20 cellular contexts compared by ENCODE assay signal in the genomic region with DNA sequence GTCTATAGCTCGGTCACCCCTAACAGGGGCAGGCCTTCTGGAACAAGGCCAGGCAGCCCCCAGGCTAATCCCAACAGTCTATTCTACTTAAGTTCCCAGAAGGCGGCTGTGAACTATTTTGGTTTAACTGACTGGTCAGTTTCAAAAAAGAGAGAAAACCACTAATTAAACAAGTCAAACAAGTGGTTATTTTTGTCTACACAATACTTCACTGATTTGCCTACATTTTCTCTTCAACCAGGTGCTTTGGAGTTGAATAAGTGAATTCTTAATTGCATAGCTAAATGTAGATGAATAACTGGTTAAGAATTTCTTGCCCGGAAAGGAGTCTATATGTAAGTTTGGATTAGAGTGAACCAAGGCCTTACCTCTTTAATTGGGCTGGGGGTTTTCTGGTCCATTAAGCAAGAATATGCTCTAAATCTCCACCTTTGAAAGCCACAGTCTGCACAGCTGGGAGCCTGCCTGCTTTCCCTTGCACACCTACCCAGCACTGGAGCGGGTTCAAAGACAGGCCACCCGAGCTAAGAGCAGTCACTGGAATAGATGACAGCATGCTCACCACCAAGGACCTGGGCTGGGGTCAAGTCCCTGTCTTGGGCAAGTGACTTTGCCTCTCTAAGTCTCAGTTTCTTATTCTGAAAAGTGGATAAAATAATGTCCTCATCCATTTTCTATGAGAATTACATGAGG.
"Had no signal": no experiment of that assay in that cellular context is flagged by ENCODE, and none has a peak within 500 bp of the region (broad histone marks: within the 10 kb centered on the region; RNA-seq: fewer than 3 reads in every experiment).

No MANE protein-coding gene starts in this region.

- H3K36me3 Mint-ChIP-seq: brain, WTC11 had no signal

- H3K4me3 Mint-ChIP-seq: activated CD4-positive, alpha-beta memory T cell treated with anti-CD3 and anti-CD28 coated beads, Interleukin-2, amount 10 ng/mL, durations not matched to agents 7 days and 5 days; activated T-cell treated with anti-CD3 and anti-CD28 coated beads, Interleukin-2, amount 50 U/mL, for 24 hours; brain; memory B cell; naive thymus-derived CD8-positive, alpha-beta T cell; WTC11 had no signal

- H3K9me3 ChIP-seq: colonic mucosa, neutrophil, uterus had no signal

- H3K27me3 Mint-ChIP-seq: activated CD4-positive, alpha-beta memory T cell treated with anti-CD3 and anti-CD28 coated beads, Interleukin-2, amount 10 ng/mL, durations not matched to agents 7 days and 5 days; activated T-cell treated with anti-CD3 and anti-CD28 coated beads, Interleukin-2, amount 50 U/mL, for 24 hours; brain; memory B cell had no signal

- H3K4me1 Mint-ChIP-seq: activated CD4-positive, alpha-beta memory T cell treated with anti-CD3 and anti-CD28 coated beads, Interleukin-2, amount 10 ng/mL, durations not matched to agents 7 days and 5 days; WTC11 had no signal

- DNase-seq: activated CD4-positive, alpha-beta memory T cell treated with anti-CD3 and anti-CD28 coated beads, Interleukin-2, amount 10 ng/mL, durations not matched to agents 7 days and 5 days; activated CD4-positive, alpha-beta T cell treated with anti-CD3 and anti-CD28 coated beads for 4 hours; activated naive CD4-positive, alpha-beta T cell treated with anti-CD3 and anti-CD28 coated beads, Interleukin-2, amount 50 U/mL, for 16 hours; activated T-cell treated with anti-CD3 and anti-CD28 coated beads, Interleukin-2, amount 50 U/mL, for 24 hours; central memory CD4-positive, alpha-beta T cell; colonic mucosa; islet precursor cell; left ventricle myocardium superior; naive thymus-derived CD8-positive, alpha-beta T cell; right cardiac atrium; stimulated activated CD4-positive, alpha-beta T cell treated with anti-CD3 and anti-CD28 coated beads, Interleukin-15, amount 100 ng/mL, for 24 hours; stimulated activated CD4-positive, alpha-beta T cell treated with anti-CD3 and anti-CD28 coated beads, Interleukin-4, amount 100 ng/mL, for 1 hour; stimulated activated naive CD4-positive, alpha-beta T cell; tibial artery; uterus had no signal

- H3K27ac Mint-ChIP-seq: activated CD4-positive, alpha-beta memory T cell treated with anti-CD3 and anti-CD28 coated beads, Interleukin-2, amount 10 ng/mL, durations not matched to agents 7 days and 5 days; activated T-cell treated with anti-CD3 and anti-CD28 coated beads, Interleukin-2, amount 50 U/mL, for 24 hours; brain; memory B cell; WTC11 had no signal

- ATAC-seq: gastroesophageal sphincter; left ventricle myocardium superior; naive thymus-derived CD8-positive, alpha-beta T cell; right cardiac atrium; WTC11 had no signal
